In the genomic region with DNA sequence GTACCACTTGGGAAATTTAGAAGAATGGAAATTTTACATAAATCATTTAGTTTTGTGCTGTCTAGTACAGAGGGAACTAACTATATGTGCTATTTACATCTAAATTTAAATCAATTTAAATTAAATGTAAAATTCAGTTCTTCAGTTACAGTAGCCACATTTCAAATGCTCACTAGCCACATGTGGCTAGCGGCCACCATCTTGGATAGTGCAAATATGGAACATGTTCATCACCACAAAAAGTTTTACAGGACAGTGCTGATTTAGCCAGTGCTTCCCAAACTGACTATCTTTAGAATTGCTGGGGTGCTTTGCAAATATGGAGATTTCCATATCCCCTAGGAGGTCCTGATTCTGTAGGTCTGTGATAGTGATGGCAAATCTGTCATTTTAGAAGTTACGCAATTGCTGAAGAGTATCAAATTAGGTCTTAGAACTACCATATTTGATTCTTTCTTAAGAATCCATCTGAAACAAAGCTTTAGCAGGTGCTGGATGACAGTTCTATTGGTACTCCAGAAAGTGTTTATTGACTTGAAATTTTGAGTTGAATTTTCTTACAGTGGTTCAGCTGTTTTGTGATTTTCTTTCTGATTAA, we compare ENCODE assay signal across 3 cellular contexts.
TF ChIP-seq lines count a peak whose summit lies in the region.

No MANE protein-coding gene starts in this region.

TF ChIP-seq in A549, 52 proteins besides CTCF, POLR2A, EP300 and RAD21:
- TF ChIP-seq CEBPB (IDR thresholded peaks at IDR 0.05) (peak; percentile 88 to 89; a peak in 3 of 4 replicates), EHMT2 (IDR thresholded peaks at IDR 0.05; ENCODE audit: low read depth) (peak; percentile 79; the same call in 1 of the 2 replicates), TFCP2L1 (CRISPR knock-in tag; IDR thresholded peaks at IDR 0.05) (no peak), ZC3H11A (IDR thresholded peaks at IDR 0.05) (no peak), ZFP36 (IDR thresholded peaks at IDR 0.05; ENCODE audit: borderline replicate concordance, partially characterized antibody) (no peak), NR3C1 (IDR thresholded peaks at IDR 0.05) (no peak), HDAC2 (IDR thresholded peaks at IDR 0.05) (no peak)
- TF ChIP-seq, protein P1, sequence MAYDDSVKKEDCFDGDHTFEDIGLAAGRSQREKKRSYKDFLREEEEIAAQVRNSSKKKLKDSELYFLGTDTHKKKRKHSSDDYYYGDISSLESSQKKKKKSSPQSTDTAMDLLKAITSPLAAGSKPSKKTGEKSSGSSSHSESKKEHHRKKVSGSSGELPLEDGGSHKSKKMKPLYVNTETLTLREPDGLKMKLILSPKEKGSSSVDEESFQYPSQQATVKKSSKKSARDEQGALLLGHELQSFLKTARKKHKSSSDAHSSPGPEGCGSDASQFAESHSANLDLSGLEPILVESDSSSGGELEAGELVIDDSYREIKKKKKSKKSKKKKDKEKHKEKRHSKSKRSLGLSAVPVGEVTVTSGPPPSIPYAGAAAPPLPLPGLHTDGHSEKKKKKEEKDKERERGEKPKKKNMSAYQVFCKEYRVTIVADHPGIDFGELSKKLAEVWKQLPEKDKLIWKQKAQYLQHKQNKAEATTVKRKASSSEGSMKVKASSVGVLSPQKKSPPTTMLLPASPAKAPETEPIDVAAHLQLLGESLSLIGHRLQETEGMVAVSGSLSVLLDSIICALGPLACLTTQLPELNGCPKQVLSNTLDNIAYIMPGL (CRISPR knock-in tag; IDR thresholded peaks at IDR 0.05; ENCODE audit: borderline replicate concordance), result no peak
- TF ChIP-seq, protein P2, sequence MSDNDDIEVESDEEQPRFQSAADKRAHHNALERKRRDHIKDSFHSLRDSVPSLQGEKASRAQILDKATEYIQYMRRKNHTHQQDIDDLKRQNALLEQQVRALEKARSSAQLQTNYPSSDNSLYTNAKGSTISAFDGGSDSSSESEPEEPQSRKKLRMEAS (IDR thresholded peaks at IDR 0.05), result no peak

TF ChIP-seq in HCT116, 20 proteins besides CTCF, POLR2A, EP300 and RAD21:
- TF ChIP-seq CEBPB (IDR thresholded peaks at IDR 0.05; ENCODE audit: low read depth), result peak; percentile 53; the same call in 1 of the 2 replicates
- TF ChIP-seq, protein P3, sequence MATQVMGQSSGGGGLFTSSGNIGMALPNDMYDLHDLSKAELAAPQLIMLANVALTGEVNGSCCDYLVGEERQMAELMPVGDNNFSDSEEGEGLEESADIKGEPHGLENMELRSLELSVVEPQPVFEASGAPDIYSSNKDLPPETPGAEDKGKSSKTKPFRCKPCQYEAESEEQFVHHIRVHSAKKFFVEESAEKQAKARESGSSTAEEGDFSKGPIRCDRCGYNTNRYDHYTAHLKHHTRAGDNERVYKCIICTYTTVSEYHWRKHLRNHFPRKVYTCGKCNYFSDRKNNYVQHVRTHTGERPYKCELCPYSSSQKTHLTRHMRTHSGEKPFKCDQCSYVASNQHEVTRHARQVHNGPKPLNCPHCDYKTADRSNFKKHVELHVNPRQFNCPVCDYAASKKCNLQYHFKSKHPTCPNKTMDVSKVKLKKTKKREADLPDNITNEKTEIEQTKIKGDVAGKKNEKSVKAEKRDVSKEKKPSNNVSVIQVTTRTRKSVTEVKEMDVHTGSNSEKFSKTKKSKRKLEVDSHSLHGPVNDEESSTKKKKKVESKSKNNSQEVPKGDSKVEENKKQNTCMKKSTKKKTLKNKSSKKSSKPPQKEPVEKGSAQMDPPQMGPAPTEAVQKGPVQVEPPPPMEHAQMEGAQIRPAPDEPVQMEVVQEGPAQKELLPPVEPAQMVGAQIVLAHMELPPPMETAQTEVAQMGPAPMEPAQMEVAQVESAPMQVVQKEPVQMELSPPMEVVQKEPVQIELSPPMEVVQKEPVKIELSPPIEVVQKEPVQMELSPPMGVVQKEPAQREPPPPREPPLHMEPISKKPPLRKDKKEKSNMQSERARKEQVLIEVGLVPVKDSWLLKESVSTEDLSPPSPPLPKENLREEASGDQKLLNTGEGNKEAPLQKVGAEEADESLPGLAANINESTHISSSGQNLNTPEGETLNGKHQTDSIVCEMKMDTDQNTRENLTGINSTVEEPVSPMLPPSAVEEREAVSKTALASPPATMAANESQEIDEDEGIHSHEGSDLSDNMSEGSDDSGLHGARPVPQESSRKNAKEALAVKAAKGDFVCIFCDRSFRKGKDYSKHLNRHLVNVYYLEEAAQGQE (IDR thresholded peaks at IDR 0.05; ENCODE audit: low read depth), result no peak
TF ChIP-seq in HCT116: peak in this region for 1.

TF ChIP-seq in K562, 482 proteins besides CTCF, POLR2A, EP300 and RAD21:
- TF ChIP-seq CEBPG (CRISPR knock-in tag; IDR thresholded peaks at IDR 0.05) (peak; percentile 28; the same call in 1 of the 2 replicates), CEBPG (tag; conservative IDR thresholded peaks at IDR 0.05 in 1 of 2, IDR thresholded peaks at IDR 0.05 in 1 of 2) (peak; percentile 67 to 90), CEBPB (tag; IDR thresholded peaks at IDR 0.05) (peak; percentile 92), KHSRP (IDR thresholded peaks at IDR 0.05) (no peak)
